In the genomic region with DNA sequence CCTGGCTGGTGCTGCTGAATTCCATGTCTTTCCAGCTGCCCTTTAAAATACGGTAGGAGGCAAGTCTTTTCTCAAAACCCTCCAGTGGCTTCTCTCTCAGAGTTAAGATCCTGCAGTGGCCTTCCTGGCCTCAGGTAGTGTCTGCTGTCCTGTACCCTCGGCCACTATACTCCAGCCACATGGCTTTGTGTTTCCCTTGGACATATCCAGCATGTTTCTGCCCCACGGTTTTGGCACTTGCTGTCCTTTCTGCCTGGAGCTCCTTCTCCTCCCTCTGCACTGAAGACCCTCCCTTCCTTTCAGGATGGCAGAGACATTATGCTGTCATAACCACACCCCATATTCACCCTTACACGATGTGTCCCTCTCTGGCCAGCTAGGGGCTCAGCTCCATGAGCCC, we compare ENCODE assay signal across 26 cellular contexts.
"Had no signal": no experiment of that assay in that cellular context is flagged by ENCODE, and none has a peak within 500 bp of the region (broad histone marks: within the 10 kb centered on the region; RNA-seq: fewer than 3 reads in every experiment).

No MANE protein-coding gene starts in this region.

- H3K27me3 ChIP-seq: hepatocyte, ovary, right atrium auricular region, testis, thyroid gland, transverse colon, upper lobe of left lung had no signal

- H3K36me3 Mint-ChIP-seq: naive thymus-derived CD4-positive, alpha-beta T cell; stimulated activated naive B cell treated with anti-CD40 and anti-IgM and Interleukin-4, amounts not matched to agents 10 μg/mL and 1 μg/mL and 100 μg/mL, for 72 hours had no signal

- H3K4me1 ChIP-seq: heart right ventricle, left ventricle myocardium inferior, right atrium auricular region, stomach, testis, thyroid gland, transverse colon, upper lobe of left lung had no signal

- H3K4me2 ChIP-seq: hepatocyte had no signal

- H2AFZ ChIP-seq: hepatocyte had no signal

- H3K4me3 Mint-ChIP-seq: naive thymus-derived CD4-positive, alpha-beta T cell; nephron; stimulated activated naive B cell treated with anti-CD40 and anti-IgM and Interleukin-4, amounts not matched to agents 10 μg/mL and 1 μg/mL and 100 μg/mL, for 72 hours had no signal

- H3K27ac ChIP-seq: heart right ventricle, hepatocyte, left ventricle myocardium inferior, ovary, right atrium auricular region, skin epidermis, stomach, testis, thyroid gland, transverse colon, upper lobe of left lung had no signal

- H3K27ac Mint-ChIP-seq: naive thymus-derived CD4-positive, alpha-beta T cell; nephron; progenitor cell of endocrine pancreas; stimulated activated naive B cell treated with anti-CD40 and anti-IgM and Interleukin-4, amounts not matched to agents 10 μg/mL and 1 μg/mL and 100 μg/mL, for 72 hours had no signal

- H3K79me2 ChIP-seq: hepatocyte had no signal

- H3K4me3 ChIP-seq: heart right ventricle, hepatocyte, left ventricle myocardium inferior, lung, mucosa of descending colon, ovary, right atrium auricular region, skin epidermis, stomach, testis, thyroid gland, transverse colon, upper lobe of left lung had no signal

- H3K4me1 Mint-ChIP-seq: nephron; stimulated activated naive B cell treated with anti-CD40 and anti-IgM and Interleukin-4, amounts not matched to agents 10 μg/mL and 1 μg/mL and 100 μg/mL, for 72 hours had no signal

- H3K36me3 ChIP-seq: heart right ventricle, left ventricle myocardium inferior, ovary, right atrium auricular region, thyroid gland, transverse colon, upper lobe of left lung had no signal

- H3K9me3 Mint-ChIP-seq: nephron had no signal

- DNase-seq: heart right ventricle; islet precursor cell; left ventricle myocardium inferior; mesendoderm; midbrain; mucosa of descending colon; naive thymus-derived CD4-positive, alpha-beta T cell; stimulated activated CD4-positive, alpha-beta T cell treated with anti-CD3 and anti-CD28 coated beads, Interleukin-12 subunit alpha, Interleukin-12 subunit beta, amount 100 ng/mL, for 4 hours; stimulated activated CD4-positive, alpha-beta T cell treated with anti-CD3 and anti-CD28 coated beads, Interleukin-15, amount 100 ng/mL, for 24 hours; stimulated activated CD4-positive, alpha-beta T cell treated with anti-CD3 and anti-CD28 coated beads, Interleukin-2, amount 100 ng/mL, for 24 hours; stimulated activated CD4-positive, alpha-beta T cell treated with anti-CD3 and anti-CD28 coated beads, Interleukin-4, amount 100 ng/mL, for 1 hour; stimulated activated naive B cell treated with anti-CD40 and anti-IgM and Interleukin-4, amounts not matched to agents 10 μg/mL and 1 μg/mL and 100 μg/mL, for 72 hours; stimulated activated naive CD8-positive, alpha-beta T cell treated with anti-CD3 and anti-CD28 coated beads, Interleukin-15, Interleukin-2, amounts not matched to agents 100 U/mL and 50 U/mL, for 24 hours; stomach; testis; thyroid gland; transverse colon had no signal

- ATAC-seq: heart right ventricle; mucosa of descending colon; naive thymus-derived CD4-positive, alpha-beta T cell; sciatic nerve; stimulated activated naive B cell treated with anti-CD40 and anti-IgM and Interleukin-4, amounts not matched to agents 10 μg/mL and 1 μg/mL and 100 μg/mL, for 72 hours; stimulated activated naive CD8-positive, alpha-beta T cell treated with anti-CD3 and anti-CD28 coated beads, Interleukin-15, Interleukin-2, amounts not matched to agents 100 U/mL and 50 U/mL, for 24 hours had no signal

- H3K9me3 ChIP-seq: mucosa of descending colon, ovary, right atrium auricular region, stomach, testis, thyroid gland, transverse colon, upper lobe of left lung had no signal
